ENCODE assay signal across 9 cellular contexts in the genomic region with DNA sequence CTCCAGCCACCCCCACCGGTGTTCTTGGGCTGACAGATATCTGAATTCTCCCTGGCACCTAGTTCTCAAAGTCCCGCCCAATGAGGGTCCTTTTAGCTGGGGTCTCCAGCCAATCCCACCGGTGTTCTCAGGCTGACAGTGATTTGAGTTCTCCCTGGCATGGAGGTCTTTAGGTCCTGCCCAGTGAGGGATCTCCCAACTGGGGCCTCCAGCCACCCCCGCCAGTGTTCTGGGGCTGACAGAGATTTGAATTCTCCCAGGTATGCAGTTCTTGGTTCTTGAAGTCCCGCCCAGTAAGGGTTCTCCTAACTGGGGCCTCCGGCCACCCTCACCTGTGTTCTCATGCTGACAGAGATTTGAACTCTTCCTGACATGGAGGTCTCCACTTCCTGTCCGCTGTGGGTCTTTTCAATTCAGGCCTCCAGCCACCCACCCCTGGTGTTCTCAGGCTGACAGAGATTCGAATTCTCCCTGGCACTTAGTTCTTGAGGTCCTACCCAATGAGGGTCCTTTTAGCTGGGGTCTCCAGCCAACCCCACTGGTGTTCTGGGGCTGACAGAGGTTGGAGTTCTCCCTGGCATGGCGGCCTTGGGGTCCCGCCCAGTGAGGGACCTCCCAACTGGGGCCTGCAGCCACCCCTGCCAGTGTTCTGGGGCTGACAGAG.
DNase-seq lines count a peak whose midpoint lies in the region; ATAC-seq lines count a peak whose summit lies in the region.
"Had no signal": no experiment of that assay in that cellular context is flagged by ENCODE, and none has a peak within 500 bp of the region (broad histone marks: within the 10 kb centered on the region; RNA-seq: fewer than 3 reads in every experiment).

No MANE protein-coding gene starts in this region.

- DNase-seq in HCEC 1CT: peak; percentile 0
- peak in 3 of 5 donors; percentile 0 to 6 (median 5) for DNase-seq in T-helper 1 cell
- DNase-seq in left ventricle myocardium superior: peak; percentile 25
- DNase-seq in stimulated activated naive B cell treated with anti-CD40 and anti-IgM and Interleukin-4, amounts not matched to agents 10 μg/mL and 1 μg/mL and 100 μg/mL, for 72 hours: peak; percentile 0
- no peak for DNase-seq in KG1 (lab: John Stamatoyannopoulos, UW)
- DNase-seq in MV-4-11 (lab: John Stamatoyannopoulos, UW): no peak
- DNase-seq in iPS-NIHi7 (ENCODE audit: extremely low spot score): no peak
- DNase-seq: NCI-H2081 treated with DMSO at 0.1 percent for 48 hours had no signal

- intact Hi-C loops in left ventricle myocardium superior (cut with micrococcal nuclease): no loop called here

- H3K27ac Mint-ChIP-seq in stimulated activated naive B cell treated with anti-CD40 and anti-IgM and Interleukin-4, amounts not matched to agents 10 μg/mL and 1 μg/mL and 100 μg/mL, for 72 hours: no peak overlapping the region
- H3K27ac Mint-ChIP-seq: T-helper 1 cell treated with Interleukin-12 subunit alpha and Interleukin-12 subunit beta and Interleukin-4 antibody, amounts not matched to agents 30 μg/mL and 1 μg/mL, for 36 hours had no signal

- H3K4me3 Mint-ChIP-seq in stimulated activated naive B cell treated with anti-CD40 and anti-IgM and Interleukin-4, amounts not matched to agents 10 μg/mL and 1 μg/mL and 100 μg/mL, for 72 hours: no peak overlapping the region
- H3K4me3 Mint-ChIP-seq: T-helper 1 cell treated with Interleukin-12 subunit alpha and Interleukin-12 subunit beta and Interleukin-4 antibody, amounts not matched to agents 30 μg/mL and 1 μg/mL, for 36 hours had no signal

- ATAC-seq in left ventricle myocardium superior: no peak
- ATAC-seq in stimulated activated naive B cell treated with anti-CD40 and anti-IgM and Interleukin-4, amounts not matched to agents 10 μg/mL and 1 μg/mL and 100 μg/mL, for 72 hours (replicated peaks): no peak

- H3K4me1 Mint-ChIP-seq in stimulated activated naive B cell treated with anti-CD40 and anti-IgM and Interleukin-4, amounts not matched to agents 10 μg/mL and 1 μg/mL and 100 μg/mL, for 72 hours: no peaks in the 10 kb centered on the region

- H3K9me3 Mint-ChIP-seq in stimulated activated naive B cell treated with anti-CD40 and anti-IgM and Interleukin-4, amounts not matched to agents 10 μg/mL and 1 μg/mL and 100 μg/mL, for 72 hours: no peaks in the 10 kb centered on the region

- no peaks in the 10 kb centered on the region for H3K27me3 Mint-ChIP-seq in stimulated activated naive B cell treated with anti-CD40 and anti-IgM and Interleukin-4, amounts not matched to agents 10 μg/mL and 1 μg/mL and 100 μg/mL, for 72 hours

- H3K36me3 Mint-ChIP-seq in stimulated activated naive B cell treated with anti-CD40 and anti-IgM and Interleukin-4, amounts not matched to agents 10 μg/mL and 1 μg/mL and 100 μg/mL, for 72 hours: peaks cover 0 to 9% of the 10 kb centered on the region in 2 donors

Comparison
In these comparisons a context has a peak if more than half of its experiments do, and no peak if none do; other contexts are left out.
1. DNase-seq: peak in HCEC 1CT (single experiment), T-helper 1 cell (3 of 5), left ventricle myocardium superior (single experiment) and stimulated activated naive B cell treated with anti-CD40 and anti-IgM and Interleukin-4, amounts not matched to agents 10 μg/mL and 1 μg/mL and 100 μg/mL, for 72 hours (single experiment); none in KG1 (single experiment), MV-4-11 (single experiment) and iPS-NIHi7 (single experiment).